ENCODE assay signal across 1 cellular context in genomic region chr12:2775431-2775830, GRCh38.
TF ChIP-seq lines count a peak whose summit lies in the region.

No MANE protein-coding gene starts in this region.

TF ChIP-seq in H1, 55 proteins besides CTCF, POLR2A, EP300 and RAD21:
- TF ChIP-seq, protein P1, sequence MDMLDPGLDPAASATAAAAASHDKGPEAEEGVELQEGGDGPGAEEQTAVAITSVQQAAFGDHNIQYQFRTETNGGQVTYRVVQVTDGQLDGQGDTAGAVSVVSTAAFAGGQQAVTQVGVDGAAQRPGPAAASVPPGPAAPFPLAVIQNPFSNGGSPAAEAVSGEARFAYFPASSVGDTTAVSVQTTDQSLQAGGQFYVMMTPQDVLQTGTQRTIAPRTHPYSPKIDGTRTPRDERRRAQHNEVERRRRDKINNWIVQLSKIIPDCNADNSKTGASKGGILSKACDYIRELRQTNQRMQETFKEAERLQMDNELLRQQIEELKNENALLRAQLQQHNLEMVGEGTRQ (IDR thresholded peaks at IDR 0.05; ENCODE audit: low read length): no peak
- TF ChIP-seq, protein P2, sequence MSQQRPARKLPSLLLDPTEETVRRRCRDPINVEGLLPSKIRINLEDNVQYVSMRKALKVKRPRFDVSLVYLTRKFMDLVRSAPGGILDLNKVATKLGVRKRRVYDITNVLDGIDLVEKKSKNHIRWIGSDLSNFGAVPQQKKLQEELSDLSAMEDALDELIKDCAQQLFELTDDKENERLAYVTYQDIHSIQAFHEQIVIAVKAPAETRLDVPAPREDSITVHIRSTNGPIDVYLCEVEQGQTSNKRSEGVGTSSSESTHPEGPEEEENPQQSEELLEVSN (IDR thresholded peaks at IDR 0.05): no peak
- no peak for TF ChIP-seq CBX8 (IDR thresholded peaks at IDR 0.05; ENCODE audit: borderline replicate concordance, low read depth, low read length)
- TF ChIP-seq YY1 (IDR thresholded peaks at IDR 0.05; ENCODE audit: low read depth, low read length): no peak
- TF ChIP-seq TBP (IDR thresholded peaks at IDR 0.05; ENCODE audit: low read depth, low read length): no peak
- no peak for TF ChIP-seq SP1 (IDR thresholded peaks at IDR 0.05; ENCODE audit: low read depth, low read length)
- TF ChIP-seq SUZ12 (IDR thresholded peaks at IDR 0.05; ENCODE audit: low read length): no peak
- TF ChIP-seq TEAD4 (IDR thresholded peaks at IDR 0.05; ENCODE audit: low read depth, low read length): no peak
- TF ChIP-seq PHF8 (conservative IDR thresholded peaks at IDR 0.05; ENCODE audit: low read depth, low read length): no peak
- TF ChIP-seq, protein P3, sequence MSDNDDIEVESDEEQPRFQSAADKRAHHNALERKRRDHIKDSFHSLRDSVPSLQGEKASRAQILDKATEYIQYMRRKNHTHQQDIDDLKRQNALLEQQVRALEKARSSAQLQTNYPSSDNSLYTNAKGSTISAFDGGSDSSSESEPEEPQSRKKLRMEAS (IDR thresholded peaks at IDR 0.05): no peak
- TF ChIP-seq CHD2 (IDR thresholded peaks at IDR 0.05; ENCODE audit: low read length): no peak
- no peak for TF ChIP-seq SRF (IDR thresholded peaks at IDR 0.05; ENCODE audit: low read depth, low read length)
- TF ChIP-seq BRCA1 (IDR thresholded peaks at IDR 0.05; ENCODE audit: low read depth, low read length): no peak
- no peak for TF ChIP-seq NRF1 (IDR thresholded peaks at IDR 0.05; ENCODE audit: low read depth, low read length)
- no peak for TF ChIP-seq RXRA (IDR thresholded peaks at IDR 0.05; ENCODE audit: insufficient read depth, low read depth, low read length)
- no peak for TF ChIP-seq HDAC2 (IDR thresholded peaks at IDR 0.05; ENCODE audit: borderline replicate concordance in 1 of 2, low read depth in 2 of 2, low read length in 2 of 2)
- TF ChIP-seq ZNF274 (IDR thresholded peaks at IDR 0.05; ENCODE audit: borderline replicate concordance, extremely low read depth, low read length): no peak
- no peak for TF ChIP-seq KDM4A (IDR thresholded peaks at IDR 0.05; ENCODE audit: low read depth, low read length, severe bottlenecking)
